ENCODE assay signal across 13 cellular contexts in genomic region chr12:7929069-7929792, GRCh38. TPM values are rescaled to one million over a fixed set of nuclear protein-coding genes. Genes with fewer than 3 reads are reported as not detected.
DNase-seq lines count a peak whose midpoint lies in the region; ATAC-seq and TF ChIP-seq lines count a peak whose summit lies in the region.
"Had no signal": no experiment of that assay in that cellular context is flagged by ENCODE, and none has a peak within 500 bp of the region (broad histone marks: within the 10 kb centered on the region; RNA-seq: fewer than 3 reads in every experiment).

No MANE protein-coding gene starts in this region.

- TF ChIP-seq CTCF in psoas muscle (IDR thresholded peaks at IDR 0.05) (no peak), SK-N-SH (IDR thresholded peaks at IDR 0.05) (no peak)

- POLR2A ChIA-PET in SK-N-SH (lab: Yijun Ruan, JAX) = no interaction called here

- no peaks in the 10 kb centered on the region for H3K27me3 Mint-ChIP-seq in activated naive CD4-positive, alpha-beta T cell treated with anti-CD3 and anti-CD28 coated beads, Interleukin-2, amount 50 U/mL, for 24 hours
- no peaks in the 10 kb centered on the region for H3K27me3 Mint-ChIP-seq in activated naive CD4-positive, alpha-beta T cell treated with anti-CD3 and anti-CD28 coated beads for 36 hours (ENCODE audit: low read depth)
- no peaks in the 10 kb centered on the region for H3K27me3 Mint-ChIP-seq in effector memory CD8-positive, alpha-beta T cell

- H3K36me3 Mint-ChIP-seq in activated naive CD4-positive, alpha-beta T cell treated with anti-CD3 and anti-CD28 coated beads, Interleukin-2, amount 50 U/mL, for 24 hours = peaks cover 21% of the 10 kb centered on the region
- H3K36me3 Mint-ChIP-seq in activated naive CD4-positive, alpha-beta T cell treated with anti-CD3 and anti-CD28 coated beads for 36 hours (ENCODE audit: low read depth) = peaks cover 64% of the 10 kb centered on the region
- H3K36me3 Mint-ChIP-seq in effector memory CD8-positive, alpha-beta T cell (ENCODE audit: insufficient read depth) = peaks cover 2% of the 10 kb centered on the region

- H3K4me1 Mint-ChIP-seq in activated naive CD4-positive, alpha-beta T cell treated with anti-CD3 and anti-CD28 coated beads, Interleukin-2, amount 50 U/mL, for 24 hours = peaks cover 53% of the 10 kb centered on the region
- H3K4me1 Mint-ChIP-seq in activated naive CD4-positive, alpha-beta T cell treated with anti-CD3 and anti-CD28 coated beads for 36 hours (ENCODE audit: low read depth) = peaks cover 56% of the 10 kb centered on the region
- peaks cover 31 to 32% of the 10 kb centered on the region in 2 donors for H3K4me1 Mint-ChIP-seq in effector memory CD8-positive, alpha-beta T cell (ENCODE audit: low read depth in 2 of 2)

- H3K9me3 Mint-ChIP-seq in activated naive CD4-positive, alpha-beta T cell treated with anti-CD3 and anti-CD28 coated beads, Interleukin-2, amount 50 U/mL, for 24 hours = no peaks in the 10 kb centered on the region
- H3K9me3 Mint-ChIP-seq in activated naive CD4-positive, alpha-beta T cell treated with anti-CD3 and anti-CD28 coated beads for 36 hours = no peaks in the 10 kb centered on the region
- H3K9me3 Mint-ChIP-seq in effector memory CD8-positive, alpha-beta T cell = no peaks in the 10 kb centered on the region

- H3F3A ChIP-seq in SK-N-SH (replicated peaks; ENCODE audit: insufficient read depth) = peaks cover 3% of the 10 kb centered on the region

- intact Hi-C loops in activated naive CD4-positive, alpha-beta T cell treated with anti-CD3 and anti-CD28 coated beads for 36 hours (cut with micrococcal nuclease) = no loop called here
- intact Hi-C loops in psoas muscle (cut with DNase I) = no loop called here

- H3K4me3 Mint-ChIP-seq in activated naive CD4-positive, alpha-beta T cell treated with anti-CD3 and anti-CD28 coated beads, Interleukin-2, amount 50 U/mL, for 24 hours = no peak overlapping the region
- H3K4me3 Mint-ChIP-seq in activated naive CD4-positive, alpha-beta T cell treated with anti-CD3 and anti-CD28 coated beads for 36 hours = no peak overlapping the region
- peak overlapping the region; percentile 22 to 52 for H3K4me3 Mint-ChIP-seq in effector memory CD8-positive, alpha-beta T cell

- H3K27ac ChIP-seq in psoas muscle (no peak overlapping the region), SK-N-SH (ENCODE audit: low read depth in 2 of 2, low read length in 1 of 2) (no peak overlapping the region)
- H3K27ac ChIP-seq: RWPE1, testis had no signal

- TF ChIP-seq EP300 in SK-N-SH (IDR thresholded peaks at IDR 0.05; ENCODE audit: borderline replicate concordance in 1 of 2, low read depth in 1 of 2, low read length in 1 of 2) = no peak

- no peak overlapping the region for H2AFZ ChIP-seq in SK-N-SH (ENCODE audit: low read depth)

- H3K9me2 ChIP-seq in SK-N-SH = no peaks in the 10 kb centered on the region

- H3K27ac Mint-ChIP-seq in activated naive CD4-positive, alpha-beta T cell treated with anti-CD3 and anti-CD28 coated beads, Interleukin-2, amount 50 U/mL, for 24 hours = peak overlapping the region; percentile 35
- no peak overlapping the region for H3K27ac Mint-ChIP-seq in activated naive CD4-positive, alpha-beta T cell treated with anti-CD3 and anti-CD28 coated beads for 36 hours
- H3K27ac Mint-ChIP-seq in effector memory CD8-positive, alpha-beta T cell = peak overlapping the region in 1 of 2 donors; percentile 71

- no peak for DNase-seq in activated naive CD4-positive, alpha-beta T cell treated with anti-CD3 and anti-CD28 coated beads for 36 hours
- DNase-seq in NCI-H2171 treated with DMSO at 0.1 percent for 48 hours (lab: John Stamatoyannopoulos, UW) (peak; percentile 77), psoas muscle (no peak), T-helper 9 cell (no peak), SK-N-SH (no peak), putamen (ENCODE audit: low spot score) (no peak)
- no peak for DNase-seq in effector memory CD8-positive, alpha-beta T cell
- DNase-seq: AML-193, GOT3, NCI-H1048, testis had no signal

- no peaks in the 10 kb centered on the region for H3K9me3 ChIP-seq in psoas muscle
- no peaks in the 10 kb centered on the region for H3K9me3 ChIP-seq in SK-N-SH
- H3K9me3 ChIP-seq: testis had no signal

- no peak for TF ChIP-seq RAD21 in SK-N-SH (IDR thresholded peaks at IDR 0.05; ENCODE audit: low read length)

- H3K4me2 ChIP-seq in SK-N-SH = no peak overlapping the region

- H3K79me2 ChIP-seq in SK-N-SH (ENCODE audit: insufficient read depth) = peaks cover 8% of the 10 kb centered on the region; the same call in 1 of the 2 replicates

- peaks cover 0 to 68% of the 10 kb centered on the region in 2 donors for H3K36me3 ChIP-seq in psoas muscle (ENCODE audit: insufficient read depth in 1 of 2, low read depth in 1 of 2)
- peaks cover 32 to 49% of the 10 kb centered on the region in 2 experiments for H3K36me3 ChIP-seq in SK-N-SH (replicated peaks in 1 of 2; ENCODE audit: control insufficient read depth in 1 of 2, insufficient read depth in 2 of 2, low read length in 1 of 2)

- H3K27me3 ChIP-seq in psoas muscle (ENCODE audit: insufficient read depth in 3 of 3, low read length in 2 of 3) (no peaks in the 10 kb centered on the region), SK-N-SH (ENCODE audit: insufficient read depth) (no peaks in the 10 kb centered on the region)
- H3K27me3 ChIP-seq: testis had no signal

- H3K4me1 ChIP-seq in psoas muscle = peaks cover 10% of the 10 kb centered on the region
- no peaks in the 10 kb centered on the region for H3K4me1 ChIP-seq in SK-N-SH (ENCODE audit: control insufficient read depth in 1 of 2, insufficient read depth in 2 of 2, low read depth in 1 of 2, low read length in 1 of 2)

- CTCF ChIA-PET in activated naive CD4-positive, alpha-beta T cell treated with anti-CD3 and anti-CD28 coated beads for 36 hours (lab: Charles Lee) = interaction anchor here (0.5 kb wide), 1 partner anchor 741 kb away, joined by 3 read pairs; no protein-coding TSS in a partner anchor
- CTCF ChIA-PET in SK-N-SH (lab: Yijun Ruan, JAX) = no interaction called here

- H3K4me3 ChIP-seq in psoas muscle = peak overlapping the region; percentile 19
- no peak overlapping the region for H3K4me3 ChIP-seq in SK-N-SH (ENCODE audit: low read depth in 2 of 2, low read length in 1 of 2)
- H3K4me3 ChIP-seq: testis had no signal

- no peak overlapping the region for H3K9ac ChIP-seq in SK-N-SH

- ATAC-seq in effector memory CD8-positive, alpha-beta T cell (replicated peaks) = no peak
- peak in 1 of 4 donors; percentile 33 for ATAC-seq in psoas muscle

- no peaks in the 10 kb centered on the region for H4K20me1 ChIP-seq in SK-N-SH (ENCODE audit: insufficient read depth)

- WGBS in psoas muscle, 3 donors = 23 to 39% (median 28%) methylated on average over 8 of the region's 8 CpGs
- WGBS in SK-N-SH (ENCODE audit: low lambda C conversion rate) = 80% methylated on average over 8 of the region's 8 CpGs

TF ChIP-seq in SK-N-SH, 30 proteins besides CTCF, POLR2A, EP300 and RAD21 (continues in another document):
- TF ChIP-seq POLR2AphosphoS5 (IDR thresholded peaks at IDR 0.05; ENCODE audit: low read depth, low read length) (no peak), NFIC (IDR thresholded peaks at IDR 0.05; ENCODE audit: borderline replicate concordance) (no peak), USF2 (IDR thresholded peaks at IDR 0.05; ENCODE audit: borderline replicate concordance, low read depth, low read length) (no peak), TEAD4 (IDR thresholded peaks at IDR 0.05; ENCODE audit: borderline replicate concordance, insufficient read depth) (no peak), NRF1 (IDR thresholded peaks at IDR 0.05; ENCODE audit: low read depth, low read length) (no peak), SMC3 (IDR thresholded peaks at IDR 0.05; ENCODE audit: low read depth, low read length) (no peak), RCOR1 (IDR thresholded peaks at IDR 0.05; ENCODE audit: low read length) (no peak), PBX3 (IDR thresholded peaks at IDR 0.05) (no peak), JUND (IDR thresholded peaks at IDR 0.05) (no peak)

RNA-seq across cellular contexts. Expression of gene SLC2A3, which starts 6.8 kb away (rescaled TPM):
- 100 to 1,000 TPM; 392 to 394 TPM for total RNA-seq in activated naive CD4-positive, alpha-beta T cell treated with anti-CD3 and anti-CD28 coated beads for 36 hours
- total RNA-seq in psoas muscle = 10 to 100 TPM in 1 of 4 donors, 1 to 10 TPM in 3; 4.6 to 18.9 (median 6.9) TPM
- polyA plus RNA-seq in psoas muscle (1 to 10 TPM; 1.8 to 3.2 (median 1.9) TPM), SK-N-SH (2012; rRNA removed) (26.6 and 35.7 TPM in 2 replicates)
- polyA plus RNA-seq in SK-N-SH (2012; cell fraction: cytosol; rRNA removed) = 21.0 and 23.1 TPM in 2 replicates
- polyA plus RNA-seq in SK-N-SH (2012; cell fraction: nucleus; rRNA removed) = 33.8 and 71.9 TPM in 2 replicates

RNA-seq across cellular contexts. Expression of gene SLC2A14, which starts 56.5 kb away (rescaled TPM):
- 1 to 10 TPM; 8.8 to 9.8 TPM for total RNA-seq in activated naive CD4-positive, alpha-beta T cell treated with anti-CD3 and anti-CD28 coated beads for 36 hours
- total RNA-seq in psoas muscle = under 1 TPM; 0.08 to 0.37 (median 0.35) TPM
- under 1 TPM in 2 of 3 donors, not detected in 1; 0.03 to 0.06 TPM for polyA plus RNA-seq in psoas muscle
- 0.37 and 0.39 TPM in 2 replicates for polyA plus RNA-seq in SK-N-SH (2012; rRNA removed)
- 0.18 and 0.28 TPM in 2 replicates for polyA plus RNA-seq in SK-N-SH (2012; cell fraction: cytosol; rRNA removed)
- polyA plus RNA-seq in SK-N-SH (2012; cell fraction: nucleus; rRNA removed) = 0.80 and 1.3 TPM in 2 replicates

Comparison
In these comparisons a context has a peak if more than half of its experiments do, and no peak if none do; other contexts are left out.
1. H3K4me3 Mint-ChIP-seq: peak in effector memory CD8-positive, alpha-beta T cell (2 of 2); none in activated naive CD4-positive, alpha-beta T cell treated with anti-CD3 and anti-CD28 coated beads, Interleukin-2, amount 50 U/mL, for 24 hours (single experiment) and activated naive CD4-positive, alpha-beta T cell treated with anti-CD3 and anti-CD28 coated beads for 36 hours (single experiment).
2. RNA of gene SLC2A3, which starts 6.8 kb away (total RNA-seq): 392 to 394 TPM in activated naive CD4-positive, alpha-beta T cell treated with anti-CD3 and anti-CD28 coated beads for 36 hours; 4.6 to 18.9 TPM in psoas muscle; every median in the first group is over 10 times any median in the second.
3. RNA of gene SLC2A14, which starts 56.5 kb away (total RNA-seq): 8.8 to 9.8 TPM in activated naive CD4-positive, alpha-beta T cell treated with anti-CD3 and anti-CD28 coated beads for 36 hours; 0.08 to 0.37 TPM in psoas muscle; every median in the first group is over 4 times any median in the second.